Comparison of ENCODE assay signal across 1 cellular context in the genomic region with DNA sequence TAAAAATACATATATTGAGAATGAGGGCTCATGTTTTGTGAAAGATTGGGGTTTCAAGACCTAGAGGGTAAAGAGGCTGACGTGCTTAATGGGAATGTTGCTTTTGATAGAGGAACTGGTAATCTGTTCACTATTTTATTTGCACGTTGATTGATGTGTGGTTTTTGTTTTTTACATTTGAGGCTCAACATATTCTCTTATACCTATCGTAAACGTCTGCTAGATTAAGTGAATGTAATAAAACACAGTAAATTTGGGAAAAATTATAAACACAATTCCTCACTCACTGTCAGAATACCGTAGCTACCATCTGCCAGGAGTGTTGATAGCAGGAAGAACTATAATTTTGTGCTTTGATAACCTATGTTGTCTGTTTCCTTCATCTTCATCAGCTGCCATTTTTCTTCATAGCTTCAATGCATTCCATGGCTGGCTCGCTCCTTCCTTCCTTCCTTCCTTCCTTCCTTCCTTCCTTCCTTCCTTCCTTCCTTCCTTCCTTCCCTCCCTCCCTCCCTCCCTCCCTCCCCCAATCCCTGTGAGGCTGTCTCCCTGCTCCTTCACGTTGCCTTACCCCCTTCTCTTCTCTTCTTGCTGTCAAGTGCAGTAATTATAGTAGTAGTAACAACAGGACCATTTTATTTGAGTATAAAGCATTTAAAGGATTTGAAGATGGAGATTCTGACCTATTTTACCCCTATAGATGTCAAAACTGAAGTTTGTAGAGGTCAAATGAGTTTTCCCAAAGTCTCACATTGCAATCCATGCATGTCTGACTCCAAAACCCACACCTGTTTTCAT.
TF ChIP-seq lines count a peak whose summit lies in the region.

No MANE protein-coding gene starts in this region.

TF ChIP-seq in GM23338, 12 proteins besides CTCF, POLR2A, EP300 and RAD21 (continued from another document):
- TF ChIP-seq, protein P1, sequence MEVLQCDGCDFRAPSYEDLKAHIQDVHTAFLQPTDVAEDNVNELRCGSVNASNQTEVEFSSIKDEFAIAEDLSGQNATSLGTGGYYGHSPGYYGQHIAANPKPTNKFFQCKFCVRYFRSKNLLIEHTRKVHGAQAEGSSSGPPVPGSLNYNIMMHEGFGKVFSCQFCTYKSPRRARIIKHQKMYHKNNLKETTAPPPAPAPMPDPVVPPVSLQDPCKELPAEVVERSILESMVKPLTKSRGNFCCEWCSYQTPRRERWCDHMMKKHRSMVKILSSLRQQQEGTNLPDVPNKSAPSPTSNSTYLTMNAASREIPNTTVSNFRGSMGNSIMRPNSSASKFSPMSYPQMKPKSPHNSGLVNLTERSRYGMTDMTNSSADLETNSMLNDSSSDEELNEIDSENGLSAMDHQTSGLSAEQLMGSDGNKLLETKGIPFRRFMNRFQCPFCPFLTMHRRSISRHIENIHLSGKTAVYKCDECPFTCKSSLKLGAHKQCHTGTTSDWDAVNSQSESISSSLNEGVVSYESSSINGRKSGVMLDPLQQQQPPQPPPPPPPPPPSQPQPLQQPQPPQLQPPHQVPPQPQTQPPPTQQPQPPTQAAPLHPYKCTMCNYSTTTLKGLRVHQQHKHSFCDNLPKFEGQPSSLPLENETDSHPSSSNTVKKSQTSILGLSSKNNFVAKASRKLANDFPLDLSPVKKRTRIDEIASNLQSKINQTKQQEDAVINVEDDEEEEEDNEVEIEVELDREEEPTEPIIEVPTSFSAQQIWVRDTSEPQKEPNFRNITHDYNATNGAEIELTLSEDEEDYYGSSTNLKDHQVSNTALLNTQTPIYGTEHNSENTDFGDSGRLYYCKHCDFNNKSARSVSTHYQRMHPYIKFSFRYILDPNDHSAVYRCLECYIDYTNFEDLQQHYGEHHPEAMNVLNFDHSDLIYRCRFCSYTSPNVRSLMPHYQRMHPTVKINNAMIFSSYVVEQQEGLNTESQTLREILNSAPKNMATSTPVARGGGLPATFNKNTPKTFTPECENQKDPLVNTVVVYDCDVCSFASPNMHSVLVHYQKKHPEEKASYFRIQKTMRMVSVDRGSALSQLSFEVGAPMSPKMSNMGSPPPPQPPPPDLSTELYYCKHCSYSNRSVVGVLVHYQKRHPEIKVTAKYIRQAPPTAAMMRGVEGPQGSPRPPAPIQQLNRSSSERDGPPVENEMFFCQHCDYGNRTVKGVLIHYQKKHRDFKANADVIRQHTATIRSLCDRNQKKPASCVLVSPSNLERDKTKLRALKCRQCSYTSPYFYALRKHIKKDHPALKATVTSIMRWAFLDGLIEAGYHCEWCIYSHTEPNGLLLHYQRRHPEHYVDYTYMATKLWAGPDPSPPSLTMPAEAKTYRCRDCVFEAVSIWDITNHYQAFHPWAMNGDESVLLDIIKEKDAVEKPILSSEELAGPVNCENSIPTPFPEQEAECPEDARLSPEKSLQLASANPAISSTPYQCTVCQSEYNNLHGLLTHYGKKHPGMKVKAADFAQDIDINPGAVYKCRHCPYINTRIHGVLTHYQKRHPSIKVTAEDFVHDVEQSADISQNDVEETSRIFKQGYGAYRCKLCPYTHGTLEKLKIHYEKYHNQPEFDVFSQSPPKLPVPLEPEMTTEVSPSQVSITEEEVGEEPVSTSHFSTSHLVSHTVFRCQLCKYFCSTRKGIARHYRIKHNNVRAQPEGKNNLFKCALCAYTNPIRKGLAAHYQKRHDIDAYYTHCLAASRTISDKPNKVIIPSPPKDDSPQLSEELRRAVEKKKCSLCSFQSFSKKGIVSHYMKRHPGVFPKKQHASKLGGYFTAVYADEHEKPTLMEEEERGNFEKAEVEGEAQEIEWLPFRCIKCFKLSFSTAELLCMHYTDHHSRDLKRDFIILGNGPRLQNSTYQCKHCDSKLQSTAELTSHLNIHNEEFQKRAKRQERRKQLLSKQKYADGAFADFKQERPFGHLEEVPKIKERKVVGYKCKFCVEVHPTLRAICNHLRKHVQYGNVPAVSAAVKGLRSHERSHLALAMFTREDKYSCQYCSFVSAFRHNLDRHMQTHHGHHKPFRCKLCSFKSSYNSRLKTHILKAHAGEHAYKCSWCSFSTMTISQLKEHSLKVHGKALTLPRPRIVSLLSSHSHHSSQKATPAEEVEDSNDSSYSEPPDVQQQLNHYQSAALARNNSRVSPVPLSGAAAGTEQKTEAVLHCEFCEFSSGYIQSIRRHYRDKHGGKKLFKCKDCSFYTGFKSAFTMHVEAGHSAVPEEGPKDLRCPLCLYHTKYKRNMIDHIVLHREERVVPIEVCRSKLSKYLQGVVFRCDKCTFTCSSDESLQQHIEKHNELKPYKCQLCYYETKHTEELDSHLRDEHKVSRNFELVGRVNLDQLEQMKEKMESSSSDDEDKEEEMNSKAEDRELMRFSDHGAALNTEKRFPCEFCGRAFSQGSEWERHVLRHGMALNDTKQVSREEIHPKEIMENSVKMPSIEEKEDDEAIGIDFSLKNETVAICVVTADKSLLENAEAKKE (CRISPR knock-in tag; IDR thresholded peaks at IDR 0.05): no peak
- TF ChIP-seq CREB1 (CRISPR knock-in tag; IDR thresholded peaks at IDR 0.05; ENCODE audit: low read depth): no peak
- TF ChIP-seq, protein P2, sequence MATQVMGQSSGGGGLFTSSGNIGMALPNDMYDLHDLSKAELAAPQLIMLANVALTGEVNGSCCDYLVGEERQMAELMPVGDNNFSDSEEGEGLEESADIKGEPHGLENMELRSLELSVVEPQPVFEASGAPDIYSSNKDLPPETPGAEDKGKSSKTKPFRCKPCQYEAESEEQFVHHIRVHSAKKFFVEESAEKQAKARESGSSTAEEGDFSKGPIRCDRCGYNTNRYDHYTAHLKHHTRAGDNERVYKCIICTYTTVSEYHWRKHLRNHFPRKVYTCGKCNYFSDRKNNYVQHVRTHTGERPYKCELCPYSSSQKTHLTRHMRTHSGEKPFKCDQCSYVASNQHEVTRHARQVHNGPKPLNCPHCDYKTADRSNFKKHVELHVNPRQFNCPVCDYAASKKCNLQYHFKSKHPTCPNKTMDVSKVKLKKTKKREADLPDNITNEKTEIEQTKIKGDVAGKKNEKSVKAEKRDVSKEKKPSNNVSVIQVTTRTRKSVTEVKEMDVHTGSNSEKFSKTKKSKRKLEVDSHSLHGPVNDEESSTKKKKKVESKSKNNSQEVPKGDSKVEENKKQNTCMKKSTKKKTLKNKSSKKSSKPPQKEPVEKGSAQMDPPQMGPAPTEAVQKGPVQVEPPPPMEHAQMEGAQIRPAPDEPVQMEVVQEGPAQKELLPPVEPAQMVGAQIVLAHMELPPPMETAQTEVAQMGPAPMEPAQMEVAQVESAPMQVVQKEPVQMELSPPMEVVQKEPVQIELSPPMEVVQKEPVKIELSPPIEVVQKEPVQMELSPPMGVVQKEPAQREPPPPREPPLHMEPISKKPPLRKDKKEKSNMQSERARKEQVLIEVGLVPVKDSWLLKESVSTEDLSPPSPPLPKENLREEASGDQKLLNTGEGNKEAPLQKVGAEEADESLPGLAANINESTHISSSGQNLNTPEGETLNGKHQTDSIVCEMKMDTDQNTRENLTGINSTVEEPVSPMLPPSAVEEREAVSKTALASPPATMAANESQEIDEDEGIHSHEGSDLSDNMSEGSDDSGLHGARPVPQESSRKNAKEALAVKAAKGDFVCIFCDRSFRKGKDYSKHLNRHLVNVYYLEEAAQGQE (IDR thresholded peaks at IDR 0.05; ENCODE audit: unreplicated experiment): no peak
- no peak for TF ChIP-seq ZNF331 (CRISPR knock-in tag; IDR thresholded peaks at IDR 0.05; ENCODE audit: low read depth)
- no peak for TF ChIP-seq EZH2 (IDR thresholded peaks at IDR 0.05; ENCODE audit: low read depth, unreplicated experiment)
- TF ChIP-seq, protein P3, sequence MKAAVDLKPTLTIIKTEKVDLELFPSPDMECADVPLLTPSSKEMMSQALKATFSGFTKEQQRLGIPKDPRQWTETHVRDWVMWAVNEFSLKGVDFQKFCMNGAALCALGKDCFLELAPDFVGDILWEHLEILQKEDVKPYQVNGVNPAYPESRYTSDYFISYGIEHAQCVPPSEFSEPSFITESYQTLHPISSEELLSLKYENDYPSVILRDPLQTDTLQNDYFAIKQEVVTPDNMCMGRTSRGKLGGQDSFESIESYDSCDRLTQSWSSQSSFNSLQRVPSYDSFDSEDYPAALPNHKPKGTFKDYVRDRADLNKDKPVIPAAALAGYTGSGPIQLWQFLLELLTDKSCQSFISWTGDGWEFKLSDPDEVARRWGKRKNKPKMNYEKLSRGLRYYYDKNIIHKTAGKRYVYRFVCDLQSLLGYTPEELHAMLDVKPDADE (IDR thresholded peaks at IDR 0.05): no peak
- TF ChIP-seq NANOG (IDR thresholded peaks at IDR 0.05; ENCODE audit: borderline replicate concordance): no peak
- no peak for TF ChIP-seq EZH2phosphoT487 (IDR thresholded peaks at IDR 0.05; ENCODE audit: unreplicated experiment)
